Comparison of ENCODE assay signal across 20 cellular contexts in the genomic region with DNA sequence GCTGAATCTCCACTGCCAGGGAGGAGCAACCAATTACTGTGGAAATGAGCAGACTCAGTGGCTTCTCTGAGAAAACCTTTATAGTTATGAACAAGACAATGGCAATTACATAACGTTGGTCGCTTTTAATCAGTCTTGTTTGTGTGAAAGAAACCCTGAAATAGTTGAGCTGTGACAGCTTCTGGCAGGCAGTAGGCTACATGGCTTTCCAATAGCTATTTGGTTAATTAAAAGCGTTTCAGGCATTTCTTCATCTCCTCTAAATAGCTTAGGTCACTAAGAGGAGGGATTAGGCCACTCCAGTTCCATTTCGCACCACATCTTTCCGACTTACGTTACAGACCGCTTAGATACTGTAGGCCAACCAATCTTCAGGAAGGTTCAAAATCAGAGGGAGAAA.
DNase-seq lines count a peak whose midpoint lies in the region; ATAC-seq, FAIRE-seq and TF ChIP-seq lines count a peak whose summit lies in the region.
"Had no signal": no experiment of that assay in that cellular context is flagged by ENCODE, and none has a peak within 500 bp of the region (broad histone marks: within the 10 kb centered on the region; RNA-seq: fewer than 3 reads in every experiment).

No MANE protein-coding gene starts in this region.

- no peak overlapping the region for H4K8ac ChIP-seq in H1 (ENCODE audit: extremely low read depth, insufficient read depth, low read length)

- no peak overlapping the region for H4K91ac ChIP-seq in H1 (replicated peaks; ENCODE audit: insufficient read length, low read length)

- H3K4ac ChIP-seq in H1 (replicated peaks; ENCODE audit: insufficient read length, low read depth, low read length) = no peak overlapping the region

- no peak overlapping the region; the same call in 1 of the 2 replicates for H2BK5ac ChIP-seq in H1 (ENCODE audit: low read depth, low read length)

- no peaks in the 10 kb centered on the region for H3K27me3 Mint-ChIP-seq in Caco-2 (ENCODE audit: insufficient read depth, unreplicated experiment)
- H3K27me3 Mint-ChIP-seq in naive thymus-derived CD8-positive, alpha-beta T cell = no peaks in the 10 kb centered on the region

- TF ChIP-seq EP300 in H1 (IDR thresholded peaks at IDR 0.05; ENCODE audit: borderline replicate concordance in 1 of 2, low read depth in 2 of 2, low read length in 2 of 2) = no peak

- no peak overlapping the region for H3K4me3 ChIP-seq in H1 (ENCODE audit: extremely low read depth in 1 of 4, insufficient read depth in 2 of 4, low read depth in 3 of 4, low read length in 4 of 4)
- no peak overlapping the region for H3K4me3 ChIP-seq in Caco-2 (ENCODE audit: low read depth, low read length)
- H3K4me3 ChIP-seq: GM12878 had no signal

- H3K27me3 ChIP-seq in H1 (replicated peaks in 1 of 4; ENCODE audit: control insufficient read depth in 3 of 4, extremely low read depth in 1 of 4, insufficient read depth in 3 of 4, low read length in 3 of 4) (no peaks in the 10 kb centered on the region), Caco-2 (replicated peaks; ENCODE audit: control insufficient read depth, insufficient read depth, low read length) (no peaks in the 10 kb centered on the region)

- H2BK15ac ChIP-seq in H1 (ENCODE audit: low read length) = no peak overlapping the region

- H3K4me1 Mint-ChIP-seq in Caco-2 (ENCODE audit: low read depth, unreplicated experiment) = no peaks in the 10 kb centered on the region
- H3K4me1 Mint-ChIP-seq in naive thymus-derived CD8-positive, alpha-beta T cell = no peaks in the 10 kb centered on the region

- H3K27ac ChIP-seq in H1 (ENCODE audit: low read depth, low read length) = no peak overlapping the region
- H3K27ac ChIP-seq: C4-2B had no signal

- H2BK120ac ChIP-seq in H1 (replicated peaks; ENCODE audit: low read depth, low read length) = no peak overlapping the region

- H3K23me2 ChIP-seq in H1 (ENCODE audit: low read depth, low read length) = no peaks in the 10 kb centered on the region

- H2AK5ac ChIP-seq in H1 (ENCODE audit: low read depth, low read length) = no peak overlapping the region

- H3K36me3 ChIP-seq in H1 (ENCODE audit: control insufficient read depth in 2 of 4, insufficient read depth in 4 of 4, low read length in 3 of 4) (peaks cover 0 to 68% (median 24%) of the 10 kb centered on the region in 4 experiments; a peak in 5 of 8 replicates), Caco-2 (ENCODE audit: control insufficient read depth, insufficient read depth, low read length) (no peaks in the 10 kb centered on the region; the same call in 1 of the 2 replicates)

- H2AFZ ChIP-seq in H1 (ENCODE audit: low read length) = no peak overlapping the region

- H3K79me2 ChIP-seq in H1 (ENCODE audit: control insufficient read depth in 1 of 2, insufficient read depth in 2 of 2, low read length in 2 of 2) = peaks cover 16 to 74% of the 10 kb centered on the region in 2 experiments

- no peaks in the 10 kb centered on the region for H4K20me1 ChIP-seq in H1 (replicated peaks in 1 of 2; ENCODE audit: control insufficient read depth in 1 of 2, insufficient read depth in 2 of 2, low read length in 2 of 2)

- no TSS peak for BruUV-seq in Caco-2 (replicated peaks; lab: Mats Ljungman, UMichigan)

- no peak overlapping the region for H3K9ac ChIP-seq in H1 (replicated peaks in 1 of 4; ENCODE audit: extremely low read depth in 1 of 4, low read depth in 3 of 4, low read length in 3 of 4)
- H3K9ac ChIP-seq: SK-N-SH had no signal

- no peak for TF ChIP-seq POLR2A in H1 (IDR thresholded peaks at IDR 0.05; ENCODE audit: control extremely low read depth in 1 of 2, low read depth in 2 of 2, low read length in 2 of 2)

- WGBS in H1 (ENCODE audit: extremely low coverage in 1 of 2, insufficient coverage in 1 of 2, insufficient read length in 1 of 2, insufficient replicate concordance in 2 of 2, low coverage in 1 of 2, low lambda C conversion rate in 2 of 2, missing lambda C conversion rate in 1 of 2), 2 experiments = 90% methylated on average over 7 of the region's 7 CpGs; no CpG with 5 or more reads in 1 of the 2 experiments

- TF ChIP-seq CTCF in H1 (IDR thresholded peaks at IDR 0.05; ENCODE audit: control extremely low read depth in 1 of 3, insufficient read depth in 1 of 3, low read depth in 1 of 3, low read length in 3 of 3) (no peak), Caco-2 (IDR thresholded peaks at IDR 0.05; ENCODE audit: insufficient read depth in 1 of 2, low read depth in 1 of 2, low read length in 1 of 2, severe bottlenecking in 1 of 2, unreplicated experiment in 1 of 2) (no peak)

- no peak for FAIRE-seq in H1 (lab: Jason Lieb, UNC)
- FAIRE-seq: GM12878, H54 had no signal

- no peak overlapping the region for H3K27ac Mint-ChIP-seq in Caco-2 (ENCODE audit: unreplicated experiment)
- no peak overlapping the region for H3K27ac Mint-ChIP-seq in naive thymus-derived CD8-positive, alpha-beta T cell
- H3K27ac Mint-ChIP-seq: HFFc6 had no signal

- H3K18ac ChIP-seq in H1 (ENCODE audit: extremely low read depth, low read length) = no peak overlapping the region

- H3K9me3 Mint-ChIP-seq in Caco-2 (ENCODE audit: unreplicated experiment) = no peaks in the 10 kb centered on the region
- H3K9me3 Mint-ChIP-seq in naive thymus-derived CD8-positive, alpha-beta T cell = peaks cover 0 to 6% (median 0%) of the 10 kb centered on the region in 9 donors
- H3K9me3 Mint-ChIP-seq: HFFc6 had no signal

- peaks cover 0 to 18% (median 6%) of the 10 kb centered on the region in 4 experiments; a peak in 3 of 7 replicates for H3K4me1 ChIP-seq in H1 (replicated peaks in 1 of 4; ENCODE audit: control insufficient read depth in 3 of 4, insufficient read depth in 4 of 4, low read length in 3 of 4)
- 0 out of 2 replicates have a peak, but pooled peaks cover 6% of the 10 kb centered on the region for H3K4me1 ChIP-seq in Caco-2

- H2BK20ac ChIP-seq in H1 (ENCODE audit: low read length) = no peak overlapping the region

- no peaks in the 10 kb centered on the region for H3K36me3 Mint-ChIP-seq in Caco-2 (ENCODE audit: insufficient read depth, unreplicated experiment)
- H3K36me3 Mint-ChIP-seq in naive thymus-derived CD8-positive, alpha-beta T cell = peaks cover 0 to 4% (median 0%) of the 10 kb centered on the region in 3 donors

- no peak overlapping the region for H3K14ac ChIP-seq in H1 (ENCODE audit: insufficient read length)

- no peak overlapping the region for H3K56ac ChIP-seq in H1 (replicated peaks; ENCODE audit: insufficient read length, low read depth, low read length)

- POLR2A ChIA-PET in H1 (lab: Charles Lee; ENCODE audit: partially characterized antibody) = interaction anchor here (0.7 to 10.2 kb wide), 9 partner anchors 6 to 460 kb away, joined by 3 to 106 read pairs (median 4); no protein-coding TSS in a partner anchor
- POLR2A ChIA-PET in Caco-2 (lab: Charles Lee) = no interaction called here
- POLR2A ChIA-PET in naive thymus-derived CD8-positive, alpha-beta T cell (lab: Charles Lee) = no interaction called here

- ATAC-seq in naive thymus-derived CD8-positive, alpha-beta T cell = no peak
- ATAC-seq: GM12878, Panc1 had no signal

- 0 out of 4 replicates have a peak overlapping the region, but pooled peaks of 1 of the 2 experiments have one; percentile 20 for H3K4me2 ChIP-seq in H1 (ENCODE audit: insufficient read depth in 1 of 2, low read depth in 2 of 2, low read length in 2 of 2)
- H3K4me2 ChIP-seq: SK-N-SH had no signal

- H4K5ac ChIP-seq in H1 (ENCODE audit: insufficient read length, low read depth, low read length) = no peak overlapping the region

- no peak overlapping the region for H3K23ac ChIP-seq in H1 (ENCODE audit: insufficient read length)

- DNase-seq in AG20443 (ENCODE audit: low spot score) = peak; percentile 52
- peak; percentile 60 for DNase-seq in NCI-H524 treated with DMSO at 0.1 percent for 48 hours (lab: John Stamatoyannopoulos, UW)
- DNase-seq in H1 (ENCODE audit: low read depth in 1 of 2, low spot score in 2 of 2) = no peak
- DNase-seq in retina = peak; percentile 37
- no peak for DNase-seq in activated CD4-positive, CD25-positive, alpha-beta regulatory T cell treated with anti-CD3 and anti-CD28 coated beads, Interleukin-2, amount 50 U/mL, for 72 hours
- no peak for DNase-seq in NCI-H526 (lab: John Stamatoyannopoulos, UW)
- DNase-seq in Caco-2 = no peak
- no peak for DNase-seq in naive thymus-derived CD8-positive, alpha-beta T cell
- DNase-seq: AML-193; HFFc6; Karpas-422; NCI-H1694 treated with DMSO at 0.1 percent for 48 hours; NCI-H446; NK-92 treated with Interleukin-12 subunit alpha and Interleukin-12 subunit beta, amount 100 ng/mL, for 24 hours; SIG-M5; SK-N-SH had no signal

- CTCF ChIA-PET in H1 (lab: Charles Lee; ENCODE audit: partially characterized antibody) (interaction anchor here (0.6 kb wide), 1 partner anchor 38 kb away, joined by 3 read pairs; no protein-coding TSS in a partner anchor), Caco-2 (lab: Charles Lee) (no interaction called here)

- intact Hi-C loops in Caco-2 (cut with micrococcal nuclease; ENCODE audit: unreplicated experiment) = no loop called here

- H2BK12ac ChIP-seq in H1 (ENCODE audit: low read depth, low read length) = no peak overlapping the region

- H3K9me3 ChIP-seq in H1 (ENCODE audit: insufficient read depth in 2 of 2, low read depth in 1 of 2, low read length in 1 of 2) (peaks cover 0 to 4% of the 10 kb centered on the region in 2 experiments; a peak in 2 of 4 replicates), Caco-2 (no peaks in the 10 kb centered on the region)
- H3K9me3 ChIP-seq: SK-N-SH had no signal

- no peak overlapping the region for H3K4me3 Mint-ChIP-seq in Caco-2 (ENCODE audit: unreplicated experiment)
- H3K4me3 Mint-ChIP-seq in naive thymus-derived CD8-positive, alpha-beta T cell = no peak overlapping the region
- H3K4me3 Mint-ChIP-seq: HFFc6 had no signal

- TF ChIP-seq RAD21 in H1 (IDR thresholded peaks at IDR 0.05 in 1 of 2, conservative IDR thresholded peaks at IDR 0.05 in 1 of 2; ENCODE audit: low read depth in 2 of 2, low read length in 2 of 2) = no peak

- H3K79me1 ChIP-seq in H1 (ENCODE audit: low read depth, low read length) = peaks cover 7% of the 10 kb centered on the region

TF ChIP-seq in H1, 55 proteins besides CTCF, POLR2A, EP300 and RAD21:
- TF ChIP-seq POLR2AphosphoS5 (IDR thresholded peaks at IDR 0.05; ENCODE audit: low read depth, low read length) (0 out of 2 replicates have a peak, but pooled peaks have one; percentile 11), RFX5 (IDR thresholded peaks at IDR 0.05; ENCODE audit: borderline replicate concordance, low read depth, low read length) (no peak)

Comparison
In these comparisons a context has a peak if more than half of its experiments do, and no peak if none do; other contexts are left out.
1. DNase-seq: peak in AG20443 (single experiment), NCI-H524 treated with DMSO at 0.1 percent for 48 hours (single experiment) and retina (single experiment); none in H1 (0 of 2), activated CD4-positive, CD25-positive, alpha-beta regulatory T cell treated with anti-CD3 and anti-CD28 coated beads, Interleukin-2, amount 50 U/mL, for 72 hours (single experiment), NCI-H526 (0 of 2), Caco-2 (0 of 2) and naive thymus-derived CD8-positive, alpha-beta T cell (0 of 10).